Comparison of ENCODE assay signal across 8 cellular contexts in genomic region chr7:113086928-113087277, GRCh38. TPM values are rescaled to one million over a fixed set of nuclear protein-coding genes. Genes with fewer than 3 reads are reported as not detected.
A peak's percentile ranks its signal among the peaks of the same experiment; 100 is the strongest.
DNase-seq lines count a peak whose midpoint lies in the region; ATAC-seq and TF ChIP-seq lines count a peak whose summit lies in the region.

No MANE protein-coding gene starts in this region.

- H3K27me3 ChIP-seq in heart right ventricle (peaks cover 0 to 39% (median 0%) of the 10 kb centered on the region in 7 donors), mononuclear cell (ENCODE audit: insufficient read depth, low read length) (peaks cover 47% of the 10 kb centered on the region), upper lobe of right lung (no peaks in the 10 kb centered on the region)

- TF ChIP-seq CTCF in heart right ventricle (IDR thresholded peaks at IDR 0.05) (no peak), upper lobe of right lung (IDR thresholded peaks at IDR 0.05) (no peak)

- H3K4me1 ChIP-seq in heart right ventricle, result peaks cover 0 to 13% (median 0%) of the 10 kb centered on the region in 9 donors
- peaks cover 11% of the 10 kb centered on the region for H3K4me1 ChIP-seq in mononuclear cell (ENCODE audit: insufficient read depth, low read length)
- no peaks in the 10 kb centered on the region for H3K4me1 ChIP-seq in upper lobe of right lung

- DNase-seq in heart right ventricle (no peak), cardiac septum (ENCODE audit: low spot score) (no peak), cerebellum (ENCODE audit: low spot score) (peak; percentile 11), upper lobe of right lung (no peak), iPS-NIHi7 (ENCODE audit: extremely low spot score) (no peak)
- no peak for DNase-seq in stimulated activated CD4-positive, alpha-beta T cell treated with anti-CD3 and anti-CD28 coated beads, Interleukin-15, amount 100 ng/mL, for 24 hours

- intact Hi-C loops in heart right ventricle (cut with DNase I) (no loop called here), cardiac septum (cut with DNase I) (no loop called here), upper lobe of right lung (cut with DNase I) (no loop called here)

- peak overlapping the region in 4 of 10 donors; percentile 40 to 61 (median 53) for H3K27ac ChIP-seq in heart right ventricle
- H3K27ac ChIP-seq in upper lobe of right lung, result peak overlapping the region; percentile 65

- ATAC-seq in heart right ventricle (no peak), upper lobe of right lung (no peak), GM18519 (IDR thresholded peaks at IDR 0.05; ENCODE audit: low FRiP score, unreplicated experiment) (no peak)

- H3K9me3 ChIP-seq in heart right ventricle (no peaks in the 10 kb centered on the region), mononuclear cell (ENCODE audit: low read depth, low read length) (no peaks in the 10 kb centered on the region), upper lobe of right lung (no peaks in the 10 kb centered on the region)

- WGBS in heart right ventricle, 2 donors, result 64 to 71% methylated on average over 3 of the region's 3 CpGs

- H3K36me3 ChIP-seq in heart right ventricle, result no peaks in the 10 kb centered on the region
- H3K36me3 ChIP-seq in upper lobe of right lung, result no peaks in the 10 kb centered on the region

- H3K4me3 ChIP-seq in heart right ventricle (peak overlapping the region; percentile 14 to 64 (median 54)), mononuclear cell (ENCODE audit: low read length) (peak overlapping the region; percentile 17), upper lobe of right lung (peak overlapping the region; percentile 53)

RNA-seq across cellular contexts. Expression of gene GPR85, which starts 0.3 kb away (rescaled TPM):
- total RNA-seq in heart right ventricle, result 1 to 10 TPM in 5 of 10 donors, under 1 TPM in 5; 0.50 to 4.5 (median 1.2) TPM
- polyA plus RNA-seq in heart right ventricle, result under 1 TPM; 0.15 to 0.58 TPM
- total RNA-seq in cardiac septum, result 4.6 TPM
- 58.8 TPM for total RNA-seq in cerebellum
- under 0.01 TPM for total RNA-seq in mononuclear cell
- total RNA-seq in upper lobe of right lung, result 2.9 TPM

RNA-seq across cellular contexts. Expression of gene SMIM30, which starts 31.5 kb away (rescaled TPM):
- 100 to 1,000 TPM in 9 of 10 donors, 10 to 100 TPM in 1; 87.2 to 190 (median 164) TPM for total RNA-seq in heart right ventricle
- 100 to 1,000 TPM in 1 of 2 donors, 10 to 100 TPM in 1; 77.0 to 411 TPM for polyA plus RNA-seq in heart right ventricle
- total RNA-seq in cardiac septum, result 127 TPM
- total RNA-seq in cerebellum, result 24.3 TPM
- 6.4 TPM for total RNA-seq in mononuclear cell
- 48.5 TPM for total RNA-seq in upper lobe of right lung

Comparison
In these comparisons a context has a peak if more than half of its experiments do, and no peak if none do; other contexts are left out.
1. RNA of gene GPR85, which starts 0.3 kb away (total RNA-seq): 58.8 TPM in cerebellum (single experiment); 4.6 TPM in cardiac septum (single experiment), 2.9 TPM in upper lobe of right lung (single experiment), 0.50 to 4.5 TPM in heart right ventricle and under 0.01 TPM in mononuclear cell (single experiment); every median in the first group is over 10 times any median in the second.
2. Peak in every context shown above with its lines, with median percentiles within 50 percentile points of each other: H3K4me3 ChIP-seq.